8 cellular contexts compared by ENCODE assay signal in genomic region chr5:54309237-54309636, GRCh38. TPM values are rescaled to one million over a fixed set of nuclear protein-coding genes. Genes with fewer than 3 reads are reported as not detected.
DNase-seq lines count a peak whose midpoint lies in the region; ATAC-seq and TF ChIP-seq lines count a peak whose summit lies in the region.

No MANE protein-coding gene starts in this region.

- peak overlapping the region; percentile 90 for H3K4me3 Mint-ChIP-seq in CD8-positive, alpha-beta T cell
- H3K4me3 Mint-ChIP-seq in mesothelial cell of epicardium: peak overlapping the region; percentile 98

- intact Hi-C loops in CD8-positive, alpha-beta T cell (cut with DNase I, micrococcal nuclease): loop anchor here in 1 of 2 experiments (5.0 to 10.0 kb wide), 3 partner anchors 996 to 1713 kb away; partner anchors contain the start of genes DHX29, MTREX and SLC38A9

- no peak overlapping the region for H3K27ac ChIP-seq in CD8-positive, alpha-beta T cell (ENCODE audit: low read depth, low read length)

- H3K27ac Mint-ChIP-seq in CD8-positive, alpha-beta T cell: peak overlapping the region; percentile 30
- peak overlapping the region; percentile 97 for H3K27ac Mint-ChIP-seq in mesothelial cell of epicardium

- peaks cover 9% of the 10 kb centered on the region for H3K4me1 ChIP-seq in CD8-positive, alpha-beta T cell (ENCODE audit: insufficient read depth, low read length)

- peaks cover 2% of the 10 kb centered on the region for H3K27me3 Mint-ChIP-seq in CD8-positive, alpha-beta T cell (ENCODE audit: low read depth)
- peaks cover 5% of the 10 kb centered on the region for H3K27me3 Mint-ChIP-seq in mesothelial cell of epicardium (ENCODE audit: low read depth)

- H3K4me1 Mint-ChIP-seq in CD8-positive, alpha-beta T cell (ENCODE audit: low read depth): peaks cover 38% of the 10 kb centered on the region
- H3K4me1 Mint-ChIP-seq in mesothelial cell of epicardium: peaks cover 19% of the 10 kb centered on the region

- no peaks in the 10 kb centered on the region for H3K9me3 ChIP-seq in CD8-positive, alpha-beta T cell (ENCODE audit: low read length)

- H3K4me3 ChIP-seq in CD8-positive, alpha-beta T cell (ENCODE audit: low read depth, low read length): peak overlapping the region; percentile 97

- H3K27me3 ChIP-seq in CD8-positive, alpha-beta T cell (ENCODE audit: insufficient read depth, low read length): no peaks in the 10 kb centered on the region

- no peak for TF ChIP-seq CTCF in CD8-positive, alpha-beta T cell (IDR thresholded peaks at IDR 0.05)
- TF ChIP-seq CTCF in mesothelial cell of epicardium (IDR thresholded peaks at IDR 0.05; ENCODE audit: unreplicated experiment) (no peak), GM10248 (IDR thresholded peaks at IDR 0.05; ENCODE audit: control extremely low read depth, extremely low read depth, low read depth, missing control alignments) (no peak)

- ATAC-seq in CD8-positive, alpha-beta T cell: no peak
- ATAC-seq in GM21423 (IDR thresholded peaks at IDR 0.05; ENCODE audit: unreplicated experiment): no peak

- CTCF ChIA-PET in CD8-positive, alpha-beta T cell (lab: Charles Lee): interaction anchor here (0.9 to 1.4 kb wide), 2 partner anchors 79 to 180 kb away, joined by 3 read pairs; no protein-coding TSS in a partner anchor
- CTCF ChIA-PET in GM10248 (lab: Yijun Ruan, JAX): interaction anchor here (1.0 to 1.2 kb wide), 3 partner anchors 18 to 195 kb away, joined by 3 read pairs; no protein-coding TSS in a partner anchor

- H3K9me3 Mint-ChIP-seq in CD8-positive, alpha-beta T cell: no peaks in the 10 kb centered on the region
- no peaks in the 10 kb centered on the region for H3K9me3 Mint-ChIP-seq in mesothelial cell of epicardium

- H3K36me3 ChIP-seq in CD8-positive, alpha-beta T cell (ENCODE audit: insufficient read depth, low read length): no peaks in the 10 kb centered on the region

- no peak for DNase-seq in CD8-positive, alpha-beta T cell
- DNase-seq in M059J (ENCODE audit: low read depth): peak; percentile 37
- DNase-seq in cerebellar cortex (ENCODE audit: low spot score): peak; percentile 52
- no peak for DNase-seq in mesothelial cell of epicardium (ENCODE audit: low spot score in 2 of 2, unreplicated experiment in 2 of 2)
- DNase-seq in GM10248 (ENCODE audit: extremely low spot score): no peak
- DNase-seq in NCI-H1048 (lab: John Stamatoyannopoulos, UW): no peak
- DNase-seq in SKM-1 (lab: John Stamatoyannopoulos, UW; ENCODE audit: unreplicated experiment): no peak

- POLR2A ChIA-PET in CD8-positive, alpha-beta T cell (lab: Charles Lee): interaction anchor here (0.6 kb wide), 1 partner anchor 192 kb away, joined by 3 read pairs; no protein-coding TSS in a partner anchor
- POLR2A ChIA-PET in GM10248 (lab: Yijun Ruan, JAX): no interaction called here

- H3K36me3 Mint-ChIP-seq in CD8-positive, alpha-beta T cell: peaks cover 9% of the 10 kb centered on the region
- H3K36me3 Mint-ChIP-seq in mesothelial cell of epicardium: no peaks in the 10 kb centered on the region

RNA-seq across cellular contexts. Expression of gene ARL15, which starts 1.1 kb away (rescaled TPM):
- 1 to 10 TPM; 7.4 to 7.5 TPM for total RNA-seq in CD8-positive, alpha-beta T cell
- 7.9 and 20.6 TPM in 2 replicates for total RNA-seq in M059J (2014; rRNA removed; shearing (Covaris generic))
- total RNA-seq in mesothelial cell of epicardium: 20.0 to 24.8 TPM (median 22.2 TPM) in 3 replicates

Comparison
In these comparisons a context has a peak if more than half of its experiments do, and no peak if none do; other contexts are left out.
1. DNase-seq: peak in M059J (single experiment) and cerebellar cortex (single experiment); none in CD8-positive, alpha-beta T cell (0 of 7), mesothelial cell of epicardium (0 of 2), GM10248 (single experiment), NCI-H1048 (single experiment) and SKM-1 (single experiment).